Comparison of ENCODE assay signal across 25 cellular contexts in the genomic region with DNA sequence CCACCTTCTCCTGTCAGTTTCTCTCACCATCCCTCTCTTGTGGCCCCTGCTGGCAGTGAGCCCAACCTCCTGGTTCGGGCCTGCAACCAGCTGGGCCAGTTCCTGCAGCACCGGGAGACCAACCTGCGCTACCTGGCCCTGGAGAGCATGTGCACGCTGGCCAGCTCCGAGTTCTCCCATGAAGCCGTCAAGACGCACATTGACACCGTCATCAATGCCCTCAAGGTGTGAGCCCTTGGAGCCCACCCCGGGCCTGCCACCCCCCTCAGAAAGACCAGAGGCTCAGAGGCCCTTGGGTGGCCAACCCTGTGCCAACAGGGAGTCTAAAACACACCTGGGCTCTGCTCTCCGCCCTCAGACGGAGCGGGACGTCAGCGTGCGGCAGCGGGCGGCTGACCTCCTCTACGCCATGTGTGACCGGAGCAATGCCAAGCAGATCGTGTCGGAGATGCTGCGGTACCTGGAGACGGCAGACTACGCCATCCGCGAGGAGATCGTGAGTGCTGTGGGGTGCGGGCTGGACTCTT. TPM values are rescaled to one million over a fixed set of nuclear protein-coding genes. Genes with fewer than 3 reads are reported as not detected.
"Had no signal": no experiment of that assay in that cellular context is flagged by ENCODE, and none has a peak within 500 bp of the region (broad histone marks: within the 10 kb centered on the region; RNA-seq: fewer than 3 reads in every experiment).

No MANE protein-coding gene starts in this region.

- H3K4me1 ChIP-seq: colonic mucosa, right lobe of liver, upper lobe of right lung had no signal

- H3K9me3 ChIP-seq: colonic mucosa, esophagus squamous epithelium, mucosa of descending colon, ovary, right lobe of liver, thoracic aorta, transverse colon, upper lobe of right lung, uterus had no signal

- H3K27me3 ChIP-seq: colonic mucosa, esophagus squamous epithelium, ovary, right lobe of liver, transverse colon, upper lobe of right lung, uterus had no signal

- DNase-seq: colonic mucosa; effector CD8-positive, alpha-beta T cell; erythroblast; esophagus squamous epithelium; foreskin melanocyte; glutamatergic neuron; hypothalamus; immature natural killer cell; mesenchymal stem cell; mucosa of descending colon; naive B cell; posterior cingulate gyrus; right lobe of liver; small intestine; stimulated activated CD4-positive, alpha-beta T cell treated with anti-CD3 and anti-CD28 coated beads, Interleukin-2, amount 100 ng/mL, for 48 hours; stimulated activated naive B cell treated with anti-CD40 and anti-IgM and Interleukin-4, amounts not matched to agents 10 μg/mL and 1 μg/mL and 100 μg/mL, for 72 hours; transverse colon; upper lobe of right lung; uterus had no signal

- H3K36me3 ChIP-seq: ovary, uterus had no signal

- H3K27ac ChIP-seq: colonic mucosa, esophagus squamous epithelium, ovary, right lobe of liver, thoracic aorta, transverse colon, upper lobe of right lung, uterus had no signal

- H3K4me3 ChIP-seq: colonic mucosa, esophagus squamous epithelium, mucosa of descending colon, ovary, right lobe of liver, thoracic aorta, transverse colon, upper lobe of right lung, uterus had no signal

- ATAC-seq: mucosa of descending colon, right lobe of liver had no signal

- FAIRE-seq: keratinocyte, small intestine had no signal

RNA-seq across cellular contexts. Expression of gene TSKS, which starts 36.2 kb away (rescaled TPM):
- total RNA-seq: chondrocyte, colonic mucosa, esophagus squamous epithelium, mesothelial cell of epicardium, neural crest cell, right lobe of liver, thoracic aorta had no signal
